10 cellular contexts compared by ENCODE assay signal in genomic region chr3:138594935-138595259, GRCh38. TPM values are rescaled to one million over a fixed set of nuclear protein-coding genes. Genes with fewer than 3 reads are reported as not detected.
DNase-seq lines count a peak whose midpoint lies in the region; ATAC-seq and TF ChIP-seq lines count a peak whose summit lies in the region.
"Had no signal": no experiment of that assay in that cellular context is flagged by ENCODE, and none has a peak within 500 bp of the region (broad histone marks: within the 10 kb centered on the region; RNA-seq: fewer than 3 reads in every experiment).

No MANE protein-coding gene starts in this region.

- H3K27me3 ChIP-seq in MG63 = no peaks in the 10 kb centered on the region; the same call in 1 of the 2 replicates
- no peaks in the 10 kb centered on the region for H3K27me3 ChIP-seq in ectodermal cell (ENCODE audit: control insufficient read depth, insufficient read depth, low read length, poor library complexity, severe bottlenecking)
- no peaks in the 10 kb centered on the region for H3K27me3 ChIP-seq in trophoblast cell (ENCODE audit: insufficient read depth, low read length)
- H3K27me3 ChIP-seq: adrenal gland had no signal

- DNase-seq in MG63 (no peak), retinal pigment epithelial cell (ENCODE audit: low read depth) (no peak), NCI-H345 (lab: John Stamatoyannopoulos, UW) (no peak), trophoblast cell (no peak)
- no peak for DNase-seq in central memory CD4-positive, alpha-beta T cell
- DNase-seq: NCI-H1694 treated with DMSO at 0.1 percent for 48 hours had no signal

- no peak overlapping the region for H4K91ac ChIP-seq in trophoblast cell (ENCODE audit: low read depth, low read length)

- H2AFZ ChIP-seq in trophoblast cell (ENCODE audit: insufficient read depth, low read length, poor library complexity) = no peak overlapping the region

- H4K8ac ChIP-seq in trophoblast cell (ENCODE audit: low read depth, low read length) = no peak overlapping the region

- no peak overlapping the region for H3K4me2 ChIP-seq in trophoblast cell (ENCODE audit: low read length)

- no peak overlapping the region for H4K12ac ChIP-seq in trophoblast cell (ENCODE audit: low read depth, low read length)

- no peak overlapping the region for H3K9ac ChIP-seq in trophoblast cell (ENCODE audit: low read length)

- TF ChIP-seq CTCF in retinal pigment epithelial cell (conservative IDR thresholded peaks at IDR 0.05; ENCODE audit: low read depth, low read length) = no peak

- H3K79me1 ChIP-seq in trophoblast cell (ENCODE audit: low read length) = peaks cover 4% of the 10 kb centered on the region

- no peaks in the 10 kb centered on the region for H3K79me2 ChIP-seq in trophoblast cell (ENCODE audit: control insufficient read depth, insufficient read depth, low read length, poor library complexity)

- peak; percentile 3 for ATAC-seq in GM19372 (IDR thresholded peaks at IDR 0.05; ENCODE audit: low read depth, unreplicated experiment)
- no peak for ATAC-seq in HG03520 (IDR thresholded peaks at IDR 0.05; ENCODE audit: unreplicated experiment)

- no peak overlapping the region for H3K23ac ChIP-seq in trophoblast cell (ENCODE audit: low read length)

- H3K4me1 ChIP-seq in ectodermal cell (ENCODE audit: control insufficient read depth, insufficient read depth, low read length) (no peaks in the 10 kb centered on the region), trophoblast cell (ENCODE audit: control insufficient read depth in 1 of 2, insufficient read depth in 2 of 2, low read length in 2 of 2) (no peaks in the 10 kb centered on the region)

- H3K4ac ChIP-seq in trophoblast cell (ENCODE audit: low read depth, low read length) = no peak overlapping the region

- no peak overlapping the region for H3K14ac ChIP-seq in trophoblast cell (ENCODE audit: low read length)

- no peaks in the 10 kb centered on the region for H3K36me3 ChIP-seq in MG63
- H3K36me3 ChIP-seq in ectodermal cell (ENCODE audit: control insufficient read depth, insufficient read depth, low read length) = no peaks in the 10 kb centered on the region
- no peaks in the 10 kb centered on the region for H3K36me3 ChIP-seq in trophoblast cell (ENCODE audit: control insufficient read depth in 1 of 2, insufficient read depth in 2 of 2, low read length in 2 of 2)
- H3K36me3 ChIP-seq: adrenal gland had no signal

- H3K27ac ChIP-seq in ectodermal cell (ENCODE audit: insufficient read depth, low read depth, low read length, poor library complexity, severe bottlenecking) (no peak overlapping the region), trophoblast cell (ENCODE audit: low read depth, low read length) (no peak overlapping the region)

- H2BK5ac ChIP-seq in trophoblast cell (ENCODE audit: low read depth, low read length, poor library complexity) = no peak overlapping the region

- 56 to 59% methylated on average over 3 of the region's 3 CpGs for WGBS in ectodermal cell, 2 experiments
- WGBS in trophoblast cell (ENCODE audit: extremely low coverage, insufficient coverage, insufficient read length) = no CpG with 5 or more reads among the region's 3 CpGs

- peaks cover 9% of the 10 kb centered on the region for H3K9me3 ChIP-seq in MG63
- H3K9me3 ChIP-seq in ectodermal cell (ENCODE audit: control insufficient read depth, low read length) = no peaks in the 10 kb centered on the region
- no peaks in the 10 kb centered on the region for H3K9me3 ChIP-seq in trophoblast cell (ENCODE audit: insufficient read depth, low read depth, low read length)
- H3K9me3 ChIP-seq: adrenal gland had no signal

- H2BK120ac ChIP-seq in trophoblast cell (ENCODE audit: insufficient read depth, low read length, poor library complexity) = no peak overlapping the region

- no peak overlapping the region for H2AK5ac ChIP-seq in trophoblast cell (ENCODE audit: low read length)

- H2BK12ac ChIP-seq in trophoblast cell (ENCODE audit: low read length) = no peak overlapping the region

- H3K4me3 ChIP-seq in MG63 = peak overlapping the region; percentile 53
- peak overlapping the region; percentile 78 for H3K4me3 ChIP-seq in ectodermal cell (ENCODE audit: insufficient read depth, low read depth, low read length)
- H3K4me3 ChIP-seq in retinal pigment epithelial cell (ENCODE audit: low read length) = peak overlapping the region; percentile 96
- H3K4me3 ChIP-seq in trophoblast cell (ENCODE audit: low read depth, low read length) = no peak overlapping the region

- no peak overlapping the region for H3K18ac ChIP-seq in trophoblast cell (ENCODE audit: low read length)

RNA-seq across cellular contexts. Expression of gene CEP70, which starts 0.8 kb away (rescaled TPM):
- total RNA-seq in MG63 (2014; rRNA removed; shearing (Covaris generic); ENCODE audit: low replicate concordance) = 2.9 and 7.0 TPM in 2 replicates
- polyA plus RNA-seq in ectodermal cell (2013, experiment 1 of 4) = 42.5 TPM
- 41.6 TPM for polyA plus RNA-seq in ectodermal cell (2013, experiment 2 of 4)
- polyA plus RNA-seq in ectodermal cell (2013, experiment 3 of 4) = 47.4 TPM
- 48.3 TPM for polyA plus RNA-seq in ectodermal cell (2013, experiment 4 of 4)
- polyA plus RNA-seq in trophoblast cell (2013) = 12.2 and 13.4 TPM in 2 replicates

RNA-seq across cellular contexts. Expression of gene FAIM, which starts 13.7 kb away (rescaled TPM):
- 38.3 and 51.8 TPM in 2 replicates for total RNA-seq in MG63 (2014; rRNA removed; shearing (Covaris generic); ENCODE audit: low replicate concordance)
- 11.1 TPM for polyA plus RNA-seq in ectodermal cell (2013, experiment 1 of 4)
- 11.3 TPM for polyA plus RNA-seq in ectodermal cell (2013, experiment 2 of 4)
- 7.5 TPM for polyA plus RNA-seq in ectodermal cell (2013, experiment 3 of 4)
- polyA plus RNA-seq in ectodermal cell (2013, experiment 4 of 4) = 9.1 TPM
- 8.2 and 9.0 TPM in 2 replicates for polyA plus RNA-seq in trophoblast cell (2013)
